Comparison of ENCODE assay signal across 1 cellular context in the genomic region with DNA sequence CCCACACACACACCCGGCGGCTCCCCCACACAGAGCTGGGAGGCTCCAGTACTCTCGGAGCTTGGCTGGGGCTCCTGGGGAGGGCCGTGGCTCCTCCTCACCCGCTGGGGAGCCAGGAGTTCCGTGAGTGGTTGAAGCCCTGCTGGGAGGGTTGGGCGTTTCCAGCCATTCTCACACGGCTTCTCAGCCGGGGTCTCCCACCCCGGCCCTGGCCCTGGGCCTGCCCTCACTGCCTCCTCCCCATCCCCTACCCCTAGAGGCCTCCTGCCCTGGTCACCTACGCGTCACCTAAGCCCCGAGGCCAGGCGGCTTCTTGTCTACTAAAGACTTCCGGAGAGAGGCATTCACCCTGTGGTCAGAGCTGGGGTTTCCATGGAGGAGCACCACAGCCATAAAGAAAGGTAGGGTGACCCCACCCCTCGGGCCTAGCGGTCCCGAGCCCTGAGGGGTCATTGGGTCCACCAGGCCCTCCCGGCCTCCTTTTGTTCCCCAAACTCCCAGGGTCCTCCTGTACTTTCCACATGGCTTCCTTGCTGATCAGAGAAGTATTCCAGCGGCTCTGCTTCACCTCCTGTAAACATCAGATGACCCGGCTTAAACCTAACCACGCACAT.
A peak's percentile ranks its signal among the peaks of the same experiment; 100 is the strongest.
TF ChIP-seq lines count a peak whose summit lies in the region.

No MANE protein-coding gene starts in this region.

TF ChIP-seq in HepG2, 621 proteins besides CTCF, POLR2A, EP300 and RAD21 (continued from another document and continues in another):
- TF ChIP-seq, protein P1, sequence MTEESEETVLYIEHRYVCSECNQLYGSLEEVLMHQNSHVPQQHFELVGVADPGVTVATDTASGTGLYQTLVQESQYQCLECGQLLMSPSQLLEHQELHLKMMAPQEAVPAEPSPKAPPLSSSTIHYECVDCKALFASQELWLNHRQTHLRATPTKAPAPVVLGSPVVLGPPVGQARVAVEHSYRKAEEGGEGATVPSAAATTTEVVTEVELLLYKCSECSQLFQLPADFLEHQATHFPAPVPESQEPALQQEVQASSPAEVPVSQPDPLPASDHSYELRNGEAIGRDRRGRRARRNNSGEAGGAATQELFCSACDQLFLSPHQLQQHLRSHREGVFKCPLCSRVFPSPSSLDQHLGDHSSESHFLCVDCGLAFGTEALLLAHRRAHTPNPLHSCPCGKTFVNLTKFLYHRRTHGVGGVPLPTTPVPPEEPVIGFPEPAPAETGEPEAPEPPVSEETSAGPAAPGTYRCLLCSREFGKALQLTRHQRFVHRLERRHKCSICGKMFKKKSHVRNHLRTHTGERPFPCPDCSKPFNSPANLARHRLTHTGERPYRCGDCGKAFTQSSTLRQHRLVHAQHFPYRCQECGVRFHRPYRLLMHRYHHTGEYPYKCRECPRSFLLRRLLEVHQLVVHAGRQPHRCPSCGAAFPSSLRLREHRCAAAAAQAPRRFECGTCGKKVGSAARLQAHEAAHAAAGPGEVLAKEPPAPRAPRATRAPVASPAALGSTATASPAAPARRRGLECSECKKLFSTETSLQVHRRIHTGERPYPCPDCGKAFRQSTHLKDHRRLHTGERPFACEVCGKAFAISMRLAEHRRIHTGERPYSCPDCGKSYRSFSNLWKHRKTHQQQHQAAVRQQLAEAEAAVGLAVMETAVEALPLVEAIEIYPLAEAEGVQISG (CRISPR knock-in tag; IDR thresholded peaks at IDR 0.05) = peak; percentile 49
- TF ChIP-seq FOXC1 (CRISPR knock-in tag; IDR thresholded peaks at IDR 0.05; ENCODE audit: borderline replicate concordance) = no peak; the same call in 1 of the 2 replicates
- TF ChIP-seq, protein P2, sequence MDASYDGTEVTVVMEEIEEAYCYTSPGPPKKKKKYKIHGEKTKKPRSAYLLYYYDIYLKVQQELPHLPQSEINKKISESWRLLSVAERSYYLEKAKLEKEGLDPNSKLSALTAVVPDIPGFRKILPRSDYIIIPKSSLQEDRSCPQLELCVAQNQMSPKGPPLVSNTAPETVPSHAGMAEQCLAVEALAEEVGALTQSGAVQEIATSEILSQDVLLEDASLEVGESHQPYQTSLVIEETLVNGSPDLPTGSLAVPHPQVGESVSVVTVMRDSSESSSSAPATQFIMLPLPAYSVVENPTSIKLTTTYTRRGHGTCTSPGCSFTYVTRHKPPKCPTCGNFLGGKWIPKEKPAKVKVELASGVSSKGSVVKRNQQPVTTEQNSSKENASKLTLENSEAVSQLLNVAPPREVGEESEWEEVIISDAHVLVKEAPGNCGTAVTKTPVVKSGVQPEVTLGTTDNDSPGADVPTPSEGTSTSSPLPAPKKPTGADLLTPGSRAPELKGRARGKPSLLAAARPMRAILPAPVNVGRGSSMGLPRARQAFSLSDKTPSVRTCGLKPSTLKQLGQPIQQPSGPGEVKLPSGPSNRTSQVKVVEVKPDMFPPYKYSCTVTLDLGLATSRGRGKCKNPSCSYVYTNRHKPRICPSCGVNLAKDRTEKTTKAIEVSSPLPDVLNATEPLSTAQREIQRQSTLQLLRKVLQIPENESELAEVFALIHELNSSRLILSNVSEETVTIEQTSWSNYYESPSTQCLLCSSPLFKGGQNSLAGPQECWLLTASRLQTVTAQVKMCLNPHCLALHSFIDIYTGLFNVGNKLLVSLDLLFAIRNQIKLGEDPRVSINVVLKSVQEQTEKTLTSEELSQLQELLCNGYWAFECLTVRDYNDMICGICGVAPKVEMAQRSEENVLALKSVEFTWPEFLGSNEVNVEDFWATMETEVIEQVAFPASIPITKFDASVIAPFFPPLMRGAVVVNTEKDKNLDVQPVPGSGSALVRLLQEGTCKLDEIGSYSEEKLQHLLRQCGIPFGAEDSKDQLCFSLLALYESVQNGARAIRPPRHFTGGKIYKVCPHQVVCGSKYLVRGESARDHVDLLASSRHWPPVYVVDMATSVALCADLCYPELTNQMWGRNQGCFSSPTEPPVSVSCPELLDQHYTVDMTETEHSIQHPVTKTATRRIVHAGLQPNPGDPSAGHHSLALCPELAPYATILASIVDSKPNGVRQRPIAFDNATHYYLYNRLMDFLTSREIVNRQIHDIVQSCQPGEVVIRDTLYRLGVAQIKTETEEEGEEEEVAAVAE (CRISPR knock-in tag; IDR thresholded peaks at IDR 0.05; ENCODE audit: borderline replicate concordance) = peak; percentile 65; the same call in 1 of the 2 replicates
- TF ChIP-seq, protein P3, sequence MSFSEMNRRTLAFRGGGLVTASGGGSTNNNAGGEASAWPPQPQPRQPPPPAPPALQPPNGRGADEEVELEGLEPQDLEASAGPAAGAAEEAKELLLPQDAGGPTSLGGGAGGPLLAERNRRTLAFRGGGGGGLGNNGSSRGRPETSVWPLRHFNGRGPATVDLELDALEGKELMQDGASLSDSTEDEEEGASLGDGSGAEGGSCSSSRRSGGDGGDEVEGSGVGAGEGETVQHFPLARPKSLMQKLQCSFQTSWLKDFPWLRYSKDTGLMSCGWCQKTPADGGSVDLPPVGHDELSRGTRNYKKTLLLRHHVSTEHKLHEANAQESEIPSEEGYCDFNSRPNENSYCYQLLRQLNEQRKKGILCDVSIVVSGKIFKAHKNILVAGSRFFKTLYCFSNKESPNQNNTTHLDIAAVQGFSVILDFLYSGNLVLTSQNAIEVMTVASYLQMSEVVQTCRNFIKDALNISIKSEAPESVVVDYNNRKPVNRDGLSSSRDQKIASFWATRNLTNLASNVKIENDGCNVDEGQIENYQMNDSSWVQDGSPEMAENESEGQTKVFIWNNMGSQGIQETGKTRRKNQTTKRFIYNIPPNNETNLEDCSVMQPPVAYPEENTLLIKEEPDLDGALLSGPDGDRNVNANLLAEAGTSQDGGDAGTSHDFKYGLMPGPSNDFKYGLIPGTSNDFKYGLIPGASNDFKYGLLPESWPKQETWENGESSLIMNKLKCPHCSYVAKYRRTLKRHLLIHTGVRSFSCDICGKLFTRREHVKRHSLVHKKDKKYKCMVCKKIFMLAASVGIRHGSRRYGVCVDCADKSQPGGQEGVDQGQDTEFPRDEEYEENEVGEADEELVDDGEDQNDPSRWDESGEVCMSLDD (CRISPR knock-in tag; IDR thresholded peaks at IDR 0.05; ENCODE audit: borderline replicate concordance) = no peak
- TF ChIP-seq HOXA3 (CRISPR knock-in tag; IDR thresholded peaks at IDR 0.05) = peak; percentile 57
- peak; percentile 93 for TF ChIP-seq ZFX (CRISPR knock-in tag; IDR thresholded peaks at IDR 0.05; ENCODE audit: low read depth)
- TF ChIP-seq ZKSCAN8 (CRISPR knock-in tag; IDR thresholded peaks at IDR 0.05; ENCODE audit: borderline replicate concordance) = no peak
- peak; percentile 58; the same call in 1 of the 2 replicates for TF ChIP-seq SRY (CRISPR knock-in tag; IDR thresholded peaks at IDR 0.05)
- TF ChIP-seq, protein P4, sequence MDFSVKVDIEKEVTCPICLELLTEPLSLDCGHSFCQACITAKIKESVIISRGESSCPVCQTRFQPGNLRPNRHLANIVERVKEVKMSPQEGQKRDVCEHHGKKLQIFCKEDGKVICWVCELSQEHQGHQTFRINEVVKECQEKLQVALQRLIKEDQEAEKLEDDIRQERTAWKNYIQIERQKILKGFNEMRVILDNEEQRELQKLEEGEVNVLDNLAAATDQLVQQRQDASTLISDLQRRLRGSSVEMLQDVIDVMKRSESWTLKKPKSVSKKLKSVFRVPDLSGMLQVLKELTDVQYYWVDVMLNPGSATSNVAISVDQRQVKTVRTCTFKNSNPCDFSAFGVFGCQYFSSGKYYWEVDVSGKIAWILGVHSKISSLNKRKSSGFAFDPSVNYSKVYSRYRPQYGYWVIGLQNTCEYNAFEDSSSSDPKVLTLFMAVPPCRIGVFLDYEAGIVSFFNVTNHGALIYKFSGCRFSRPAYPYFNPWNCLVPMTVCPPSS (IDR thresholded peaks at IDR 0.05) = no peak
- TF ChIP-seq REL (CRISPR knock-in tag; conservative IDR thresholded peaks at IDR 0.05) = no peak
- TF ChIP-seq, protein P5, sequence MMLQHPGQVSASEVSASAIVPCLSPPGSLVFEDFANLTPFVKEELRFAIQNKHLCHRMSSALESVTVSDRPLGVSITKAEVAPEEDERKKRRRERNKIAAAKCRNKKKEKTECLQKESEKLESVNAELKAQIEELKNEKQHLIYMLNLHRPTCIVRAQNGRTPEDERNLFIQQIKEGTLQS (CRISPR knock-in tag; IDR thresholded peaks at IDR 0.05) = 0 out of 2 replicates have a peak, but pooled peaks have one; percentile 25
- no peak for TF ChIP-seq MED13 (CRISPR knock-in tag; IDR thresholded peaks at IDR 0.05)
- TF ChIP-seq SRSF4 (IDR thresholded peaks at IDR 0.05; ENCODE audit: low read depth, low read length, poor library complexity, severe bottlenecking) = no peak
- TF ChIP-seq, protein P6, sequence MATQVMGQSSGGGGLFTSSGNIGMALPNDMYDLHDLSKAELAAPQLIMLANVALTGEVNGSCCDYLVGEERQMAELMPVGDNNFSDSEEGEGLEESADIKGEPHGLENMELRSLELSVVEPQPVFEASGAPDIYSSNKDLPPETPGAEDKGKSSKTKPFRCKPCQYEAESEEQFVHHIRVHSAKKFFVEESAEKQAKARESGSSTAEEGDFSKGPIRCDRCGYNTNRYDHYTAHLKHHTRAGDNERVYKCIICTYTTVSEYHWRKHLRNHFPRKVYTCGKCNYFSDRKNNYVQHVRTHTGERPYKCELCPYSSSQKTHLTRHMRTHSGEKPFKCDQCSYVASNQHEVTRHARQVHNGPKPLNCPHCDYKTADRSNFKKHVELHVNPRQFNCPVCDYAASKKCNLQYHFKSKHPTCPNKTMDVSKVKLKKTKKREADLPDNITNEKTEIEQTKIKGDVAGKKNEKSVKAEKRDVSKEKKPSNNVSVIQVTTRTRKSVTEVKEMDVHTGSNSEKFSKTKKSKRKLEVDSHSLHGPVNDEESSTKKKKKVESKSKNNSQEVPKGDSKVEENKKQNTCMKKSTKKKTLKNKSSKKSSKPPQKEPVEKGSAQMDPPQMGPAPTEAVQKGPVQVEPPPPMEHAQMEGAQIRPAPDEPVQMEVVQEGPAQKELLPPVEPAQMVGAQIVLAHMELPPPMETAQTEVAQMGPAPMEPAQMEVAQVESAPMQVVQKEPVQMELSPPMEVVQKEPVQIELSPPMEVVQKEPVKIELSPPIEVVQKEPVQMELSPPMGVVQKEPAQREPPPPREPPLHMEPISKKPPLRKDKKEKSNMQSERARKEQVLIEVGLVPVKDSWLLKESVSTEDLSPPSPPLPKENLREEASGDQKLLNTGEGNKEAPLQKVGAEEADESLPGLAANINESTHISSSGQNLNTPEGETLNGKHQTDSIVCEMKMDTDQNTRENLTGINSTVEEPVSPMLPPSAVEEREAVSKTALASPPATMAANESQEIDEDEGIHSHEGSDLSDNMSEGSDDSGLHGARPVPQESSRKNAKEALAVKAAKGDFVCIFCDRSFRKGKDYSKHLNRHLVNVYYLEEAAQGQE (IDR thresholded peaks at IDR 0.05; ENCODE audit: borderline replicate concordance in 1 of 2, low read depth in 1 of 2, low read length in 2 of 2) = no peak; a peak in 1 of 4 replicates
- TF ChIP-seq, protein P7, sequence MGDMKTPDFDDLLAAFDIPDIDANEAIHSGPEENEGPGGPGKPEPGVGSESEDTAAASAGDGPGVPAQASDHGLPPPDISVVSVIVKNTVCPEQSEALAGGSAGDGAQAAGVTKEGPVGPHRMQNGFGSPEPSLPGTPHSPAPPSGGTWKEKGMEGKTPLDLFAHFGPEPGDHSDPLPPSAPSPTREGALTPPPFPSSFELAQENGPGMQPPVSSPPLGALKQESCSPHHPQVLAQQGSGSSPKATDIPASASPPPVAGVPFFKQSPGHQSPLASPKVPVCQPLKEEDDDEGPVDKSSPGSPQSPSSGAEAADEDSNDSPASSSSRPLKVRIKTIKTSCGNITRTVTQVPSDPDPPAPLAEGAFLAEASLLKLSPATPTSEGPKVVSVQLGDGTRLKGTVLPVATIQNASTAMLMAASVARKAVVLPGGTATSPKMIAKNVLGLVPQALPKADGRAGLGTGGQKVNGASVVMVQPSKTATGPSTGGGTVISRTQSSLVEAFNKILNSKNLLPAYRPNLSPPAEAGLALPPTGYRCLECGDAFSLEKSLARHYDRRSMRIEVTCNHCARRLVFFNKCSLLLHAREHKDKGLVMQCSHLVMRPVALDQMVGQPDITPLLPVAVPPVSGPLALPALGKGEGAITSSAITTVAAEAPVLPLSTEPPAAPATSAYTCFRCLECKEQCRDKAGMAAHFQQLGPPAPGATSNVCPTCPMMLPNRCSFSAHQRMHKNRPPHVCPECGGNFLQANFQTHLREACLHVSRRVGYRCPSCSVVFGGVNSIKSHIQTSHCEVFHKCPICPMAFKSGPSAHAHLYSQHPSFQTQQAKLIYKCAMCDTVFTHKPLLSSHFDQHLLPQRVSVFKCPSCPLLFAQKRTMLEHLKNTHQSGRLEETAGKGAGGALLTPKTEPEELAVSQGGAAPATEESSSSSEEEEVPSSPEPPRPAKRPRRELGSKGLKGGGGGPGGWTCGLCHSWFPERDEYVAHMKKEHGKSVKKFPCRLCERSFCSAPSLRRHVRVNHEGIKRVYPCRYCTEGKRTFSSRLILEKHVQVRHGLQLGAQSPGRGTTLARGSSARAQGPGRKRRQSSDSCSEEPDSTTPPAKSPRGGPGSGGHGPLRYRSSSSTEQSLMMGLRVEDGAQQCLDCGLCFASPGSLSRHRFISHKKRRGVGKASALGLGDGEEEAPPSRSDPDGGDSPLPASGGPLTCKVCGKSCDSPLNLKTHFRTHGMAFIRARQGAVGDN (CRISPR knock-in tag; IDR thresholded peaks at IDR 0.05) = peak; percentile 97
- TF ChIP-seq TBX3 (IDR thresholded peaks at IDR 0.05; ENCODE audit: borderline replicate concordance) = no peak
- no peak for TF ChIP-seq ZSCAN31 (CRISPR knock-in tag; IDR thresholded peaks at IDR 0.05; ENCODE audit: low read depth)
- no peak for TF ChIP-seq RARG (CRISPR knock-in tag; IDR thresholded peaks at IDR 0.05; ENCODE audit: low read depth)
- TF ChIP-seq XRCC5 (optimal IDR thresholded peaks at IDR 0.05; ENCODE audit: low read length) = peak; percentile 32
- TF ChIP-seq ADNP (CRISPR knock-in tag; IDR thresholded peaks at IDR 0.05) = no peak
- no peak for TF ChIP-seq ZNF180 (CRISPR knock-in tag; IDR thresholded peaks at IDR 0.05; ENCODE audit: borderline replicate concordance, low read depth)
- TF ChIP-seq, protein P8, sequence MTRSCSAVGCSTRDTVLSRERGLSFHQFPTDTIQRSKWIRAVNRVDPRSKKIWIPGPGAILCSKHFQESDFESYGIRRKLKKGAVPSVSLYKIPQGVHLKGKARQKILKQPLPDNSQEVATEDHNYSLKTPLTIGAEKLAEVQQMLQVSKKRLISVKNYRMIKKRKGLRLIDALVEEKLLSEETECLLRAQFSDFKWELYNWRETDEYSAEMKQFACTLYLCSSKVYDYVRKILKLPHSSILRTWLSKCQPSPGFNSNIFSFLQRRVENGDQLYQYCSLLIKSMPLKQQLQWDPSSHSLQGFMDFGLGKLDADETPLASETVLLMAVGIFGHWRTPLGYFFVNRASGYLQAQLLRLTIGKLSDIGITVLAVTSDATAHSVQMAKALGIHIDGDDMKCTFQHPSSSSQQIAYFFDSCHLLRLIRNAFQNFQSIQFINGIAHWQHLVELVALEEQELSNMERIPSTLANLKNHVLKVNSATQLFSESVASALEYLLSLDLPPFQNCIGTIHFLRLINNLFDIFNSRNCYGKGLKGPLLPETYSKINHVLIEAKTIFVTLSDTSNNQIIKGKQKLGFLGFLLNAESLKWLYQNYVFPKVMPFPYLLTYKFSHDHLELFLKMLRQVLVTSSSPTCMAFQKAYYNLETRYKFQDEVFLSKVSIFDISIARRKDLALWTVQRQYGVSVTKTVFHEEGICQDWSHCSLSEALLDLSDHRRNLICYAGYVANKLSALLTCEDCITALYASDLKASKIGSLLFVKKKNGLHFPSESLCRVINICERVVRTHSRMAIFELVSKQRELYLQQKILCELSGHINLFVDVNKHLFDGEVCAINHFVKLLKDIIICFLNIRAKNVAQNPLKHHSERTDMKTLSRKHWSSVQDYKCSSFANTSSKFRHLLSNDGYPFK (CRISPR knock-in tag; IDR thresholded peaks at IDR 0.05; ENCODE audit: borderline replicate concordance) = no peak; the same call in none of the 2 replicates
- TF ChIP-seq ZBTB7B (CRISPR knock-in tag; IDR thresholded peaks at IDR 0.05) = peak; percentile 88
